In genomic region chr7:46297515-46297914, GRCh38 we compare ENCODE assay signal across 7 cellular contexts.
"Had no signal": no experiment of that assay in that cellular context is flagged by ENCODE, and none has a peak within 500 bp of the region (broad histone marks: within the 10 kb centered on the region; RNA-seq: fewer than 3 reads in every experiment).

No MANE protein-coding gene starts in this region.

- H3K27ac ChIP-seq: HL-60 had no signal

- H3K4me3 ChIP-seq: K562 had no signal

- ATAC-seq: HepG2, K562 had no signal

- FAIRE-seq: HepG2, HTR-8/SVneo, K562 had no signal

- DNase-seq: IMR-90, KBM-7, KG1 had no signal
